17 cellular contexts compared by ENCODE assay signal in the genomic region with DNA sequence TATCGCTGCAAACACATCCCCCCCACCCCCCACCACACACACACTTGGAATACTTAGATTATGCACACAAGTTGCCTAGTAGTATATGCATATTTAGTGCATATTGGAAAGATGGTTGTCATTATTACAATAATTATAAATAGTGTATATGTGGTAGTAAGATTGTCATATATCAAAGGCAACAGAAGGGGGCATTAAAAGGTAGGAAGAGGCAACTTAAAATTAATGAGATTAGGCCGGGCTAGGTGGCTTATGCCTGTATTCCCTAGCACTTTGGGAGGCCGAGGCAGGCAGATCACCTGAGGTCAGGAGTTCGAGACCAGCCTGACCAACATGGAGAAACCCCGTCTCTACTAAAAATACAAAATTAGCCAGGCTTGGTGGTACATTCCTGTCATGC. TPM values are rescaled to one million over a fixed set of nuclear protein-coding genes. Genes with fewer than 3 reads are reported as not detected.
"Had no signal": no experiment of that assay in that cellular context is flagged by ENCODE, and none has a peak within 500 bp of the region (broad histone marks: within the 10 kb centered on the region; RNA-seq: fewer than 3 reads in every experiment).

No MANE protein-coding gene starts in this region.

- H3K36me3 ChIP-seq: adrenal gland, cardiac muscle cell, left lung, ovary, thyroid gland had no signal

- ATAC-seq: activated T-cell treated with anti-CD3 and anti-CD28 coated beads, Interleukin-2, amount 50 U/mL, for 4 hours; left lung; stimulated activated effector memory CD8-positive, alpha-beta T cell treated with anti-CD3 and anti-CD28 coated beads, Interleukin-12 subunit alpha, Interleukin-12 subunit beta, amount 100 ng/mL, for 72 hours had no signal

- H3K27ac ChIP-seq: adrenal gland, cardiac muscle cell, left lung, ovary, thyroid gland had no signal

- DNase-seq: activated CD4-positive, alpha-beta memory T cell treated with anti-CD3 and anti-CD28 coated beads, Interleukin-2, amount 10 ng/mL, durations not matched to agents 7 days and 5 days; activated CD4-positive, alpha-beta T cell treated with anti-CD3 and anti-CD28 coated beads for 1 hour; activated effector memory CD4-positive, alpha-beta T cell treated with Interleukin-2 at 50 U/mL for 16 hours; activated naive CD4-positive, alpha-beta T cell treated with anti-CD3 and anti-CD28 coated beads, Interleukin-2, amount 50 U/mL, for 16 hours; activated T-cell treated with anti-CD3 and anti-CD28 coated beads, Interleukin-2, amount 50 U/mL, for 4 hours; adrenal gland; hippocampal formation; kidney; left lung; mammary epithelial cell; ovary; thyroid gland had no signal

- H3K4me1 ChIP-seq: adrenal gland, left lung, thyroid gland had no signal

- H3K4me3 ChIP-seq: adrenal gland, cardiac muscle cell, left lung, ovary, thyroid gland had no signal

- H3K9me3 ChIP-seq: adrenal gland, left lung, ovary, thyroid gland had no signal

- H3K27me3 ChIP-seq: adrenal gland, cardiac muscle cell, left lung, ovary, thyroid gland had no signal

RNA-seq across cellular contexts. Expression of gene GSC, which starts 52.1 kb away (rescaled TPM):
- total RNA-seq: activated CD4-positive, alpha-beta memory T cell treated with anti-CD3 and anti-CD28 coated beads, Interleukin-2, amount 10 ng/mL, durations not matched to agents 7 days and 5 days; activated T-cell treated with anti-CD3 and anti-CD28 coated beads, Interleukin-2, amount 50 U/mL, for 4 hours; glomerular endothelial cell; kidney; left lung; neural crest cell; pulmonary artery endothelial cell had no signal
